In genomic region chr7:43868681-43869017, GRCh38 we compare ENCODE assay signal across 8 cellular contexts. TPM values are rescaled to one million over a fixed set of nuclear protein-coding genes. Genes with fewer than 3 reads are reported as not detected.
A peak's percentile ranks its signal among the peaks of the same experiment; 100 is the strongest.
DNase-seq lines count a peak whose midpoint lies in the region; ATAC-seq, FAIRE-seq and TF ChIP-seq lines count a peak whose summit lies in the region.

No MANE protein-coding gene starts in this region.

- peak; percentile 8 for ATAC-seq in HG03439 (IDR thresholded peaks at IDR 0.05; ENCODE audit: unreplicated experiment)
- ATAC-seq in K562, result peak; percentile 26
- ATAC-seq in GM18909 (IDR thresholded peaks at IDR 0.05; ENCODE audit: poor library complexity, unreplicated experiment), result no peak
- ATAC-seq in HG03175 (IDR thresholded peaks at IDR 0.05; ENCODE audit: unreplicated experiment), result no peak

- no peaks in the 10 kb centered on the region for H4K20me1 ChIP-seq in K562 (replicated peaks; ENCODE audit: control insufficient read depth, insufficient read depth, low read length)

- H3K9ac ChIP-seq in K562 (ENCODE audit: insufficient read depth in 1 of 2, low read depth in 2 of 2, low read length in 2 of 2), result peak overlapping the region; percentile 74 to 98

- no peaks in the 10 kb centered on the region for H3K9me3 ChIP-seq in CD8-positive, alpha-beta memory T cell (ENCODE audit: low read length)
- H3K9me3 ChIP-seq in K562 (replicated peaks; ENCODE audit: control insufficient read depth, insufficient read depth, low read depth, low read length) (no peaks in the 10 kb centered on the region; the same call in 1 of the 2 replicates), uterus (no peaks in the 10 kb centered on the region)

- POLR2A ChIA-PET in CD8-positive, alpha-beta memory T cell (lab: Charles Lee), result no interaction called here
- POLR2A ChIA-PET in K562 (lab: Yijun Ruan, JAX), result interaction anchor here (1.0 to 1.2 kb wide), 2 partner anchors 10 to 16 kb away, joined by 3 read pairs; no protein-coding TSS in a partner anchor

- TF ChIP-seq CTCF in K562 (IDR thresholded peaks at IDR 0.05 in 2 of 3, conservative IDR thresholded peaks at IDR 0.05 in 1 of 3; ENCODE audit: insufficient read depth in 2 of 3, low read depth in 1 of 3, low read length in 3 of 3), result no peak
- TF ChIP-seq CTCF in uterus (IDR thresholded peaks at IDR 0.05), result no peak

- no peak for TF ChIP-seq POLR2A in K562 (conservative IDR thresholded peaks at IDR 0.05)
- TF ChIP-seq POLR2A in uterus (IDR thresholded peaks at IDR 0.05), result no peak

- peak overlapping the region; percentile 65 for H3K4me3 ChIP-seq in CD8-positive, alpha-beta memory T cell (ENCODE audit: low read length)
- H3K4me3 ChIP-seq in K562 (peak overlapping the region; percentile 71), uterus (peak overlapping the region; percentile 82 to 85)

- H3K9me1 ChIP-seq in K562 (ENCODE audit: control insufficient read depth, insufficient read depth, low read length), result no peaks in the 10 kb centered on the region

- no peak for FAIRE-seq in K562 (lab: Jason Lieb, UNC)

- H3K27me3 ChIP-seq in CD8-positive, alpha-beta memory T cell (ENCODE audit: insufficient read depth, low read length, poor library complexity, severe bottlenecking), result no peaks in the 10 kb centered on the region
- H3K27me3 ChIP-seq in K562 (ENCODE audit: control insufficient read depth in 2 of 2, insufficient read depth in 2 of 2, low read length in 2 of 2), result no peaks in the 10 kb centered on the region
- H3K27me3 ChIP-seq in uterus, result no peaks in the 10 kb centered on the region

- H3K36me3 ChIP-seq in CD8-positive, alpha-beta memory T cell (ENCODE audit: insufficient read depth, low read length), result peaks cover 14% of the 10 kb centered on the region
- H3K36me3 ChIP-seq in K562 (ENCODE audit: control insufficient read depth, insufficient read depth, low read length) (peaks cover 28% of the 10 kb centered on the region), uterus (no peaks in the 10 kb centered on the region)

- CTCF ChIA-PET in CD8-positive, alpha-beta memory T cell (lab: Charles Lee), result interaction anchor here (1.0 kb wide), 1 partner anchor 10 kb away, joined by 3 read pairs; no protein-coding TSS in a partner anchor
- CTCF ChIA-PET in K562 (lab: Yijun Ruan, JAX; ENCODE audit: low intra/inter-chr PET ratio), result no interaction called here

- no peak for TF ChIP-seq RAD21 in K562 (CRISPR knock-in tag; conservative IDR thresholded peaks at IDR 0.05 in 1 of 2, IDR thresholded peaks at IDR 0.05 in 1 of 2)

- H3K79me2 ChIP-seq in K562 (ENCODE audit: control insufficient read depth, insufficient read depth, low read length), result peaks cover 17% of the 10 kb centered on the region

- peak overlapping the region; percentile 94 for H3K4me2 ChIP-seq in K562 (ENCODE audit: insufficient read depth, low read length)

- peak overlapping the region; percentile 19 for H3K27ac ChIP-seq in CD8-positive, alpha-beta memory T cell (ENCODE audit: low read depth, low read length)
- peak overlapping the region; percentile 75 for H3K27ac ChIP-seq in K562 (ENCODE audit: extremely low read depth, low read depth, low read length)
- peak overlapping the region; percentile 93 to 98 for H3K27ac ChIP-seq in uterus

- peaks cover 21 to 22% (median 22%) of the 10 kb centered on the region in 3 donors for H3K4me1 Mint-ChIP-seq in CD8-positive, alpha-beta memory T cell

- H2AFZ ChIP-seq in K562 (ENCODE audit: low read depth, low read length), result peak overlapping the region; percentile 79

- BruUV-seq in K562 (replicated peaks; lab: Mats Ljungman, UMichigan), result TSS peak; percentile 74

- in situ Hi-C loops in K562 (cut with MboI), result no loop called here

- peaks cover 4 to 37% (median 15%) of the 10 kb centered on the region in 3 donors for H3K36me3 Mint-ChIP-seq in CD8-positive, alpha-beta memory T cell

- peaks cover 19% of the 10 kb centered on the region for H3K4me1 ChIP-seq in CD8-positive, alpha-beta memory T cell (ENCODE audit: insufficient read depth, low read length)
- peaks cover 19 to 29% of the 10 kb centered on the region in 2 experiments; a peak in 3 of 5 replicates for H3K4me1 ChIP-seq in K562 (replicated peaks in 1 of 2; ENCODE audit: control insufficient read depth in 2 of 2, insufficient read depth in 2 of 2, low read length in 2 of 2)
- no peaks in the 10 kb centered on the region for H3K4me1 ChIP-seq in uterus

- WGBS in K562 (ENCODE audit: insufficient coverage, low coverage, missing lambda C conversion rate), result 0% methylated on average over 9 of the region's 9 CpGs

- H3K27ac Mint-ChIP-seq in CD8-positive, alpha-beta memory T cell, result peak overlapping the region in 7 of 8 donors; percentile 34 to 90 (median 85)

- no peak for DNase-seq in CD8-positive, alpha-beta memory T cell
- DNase-seq in K562 (ENCODE audit: extremely low read depth in 1 of 4, low spot score in 3 of 4), result no peak
- DNase-seq in medulla oblongata (ENCODE audit: extremely low spot score), result peak; percentile 17
- DNase-seq in uterus, result no peak
- no peak for DNase-seq in dedifferentiated amniotic fluid mesenchymal stem cell (ENCODE audit: extremely low spot score)

- H3K4me3 Mint-ChIP-seq in CD8-positive, alpha-beta memory T cell, result peak overlapping the region; percentile 91 to 98 (median 95)

- H3K9me3 Mint-ChIP-seq in CD8-positive, alpha-beta memory T cell, result no peaks in the 10 kb centered on the region

- no peaks in the 10 kb centered on the region for H3K27me3 Mint-ChIP-seq in CD8-positive, alpha-beta memory T cell

- intact Hi-C loops in K562 (cut with micrococcal nuclease) (no loop called here), uterus (cut with DNase I; ENCODE audit: low total_unique reads) (no loop called here)

- TF ChIP-seq EP300 in K562 (IDR thresholded peaks at IDR 0.05; ENCODE audit: low read length), result no peak

RNA-seq across cellular contexts. Expression of gene MRPS24, which starts 0.7 kb away (rescaled TPM):
- 100 to 1,000 TPM; 140 to 147 TPM for total RNA-seq in CD8-positive, alpha-beta memory T cell
- 122 TPM for polyA plus RNA-seq in CD8-positive, alpha-beta memory T cell
- 20.9 and 28.4 TPM in 2 replicates for total RNA-seq in K562 (2011; cell fraction: chromatin; rRNA removed; ENCODE audit: low replicate concordance)
- total RNA-seq in K562 (2011; cell fraction: nucleolus; rRNA removed), result 50.9 and 59.1 TPM in 2 replicates
- total RNA-seq in K562 (2011; cell fraction: nucleoplasm; rRNA removed), result 40.5 and 59.2 TPM in 2 replicates
- total RNA-seq in K562 (2014; rRNA removed), result 197 and 210 TPM in 2 replicates
- total RNA-seq in K562 (2014; rRNA removed; fragmentation: Illumina TruSeq; extraction: Trizol), result 111 and 125 TPM in 2 replicates
- 152 and 163 TPM in 2 replicates for total RNA-seq in K562 (2015; rRNA removed; fragmentation: Illumina TruSeq; extraction: Trizol)
- 214 and 225 TPM in 2 replicates for total RNA-seq in K562 (2021)
- 197 and 215 TPM in 2 replicates for polyA plus RNA-seq in K562 (2011; rRNA removed)
- 413 and 533 TPM in 2 replicates for polyA plus RNA-seq in K562 (2011; cell fraction: cytosol; rRNA removed)
- 126 and 138 TPM in 2 replicates for polyA plus RNA-seq in K562 (2011; cell fraction: nucleus; rRNA removed)
- 216 and 269 TPM in 2 replicates for polyA plus RNA-seq in K562 (2012)
- polyA plus RNA-seq in K562 (2014; fragmentation: Illumina TruSeq; extraction: Trizol), result 176 and 179 TPM in 2 replicates
- 10 to 100 TPM; 51.4 to 92.8 TPM for polyA plus RNA-seq in K562 (2014; fragmentation: Nextera tagmentation; extraction: Ambion mirVana)
- 169 and 185 TPM in 2 replicates for polyA plus RNA-seq in K562 (2014; rRNA removed)
- polyA minus RNA-seq in K562 (2011; rRNA and poly(A)+ RNA removed), result 63.1 and 70.4 TPM in 2 replicates
- 99.1 and 126 TPM in 2 replicates for polyA minus RNA-seq in K562 (2011; cell fraction: cytosol; rRNA and poly(A)+ RNA removed)
- 16.0 and 28.5 TPM in 2 replicates for polyA minus RNA-seq in K562 (2011; cell fraction: nucleus; rRNA and poly(A)+ RNA removed)
- 100 to 1,000 TPM in 2 of 4 donors, 10 to 100 TPM in 2; 34.2 to 134 (median 91.1) TPM for total RNA-seq in uterus

RNA-seq across cellular contexts. Expression of gene URGCP, which starts 37.7 kb away (rescaled TPM):
- total RNA-seq in CD8-positive, alpha-beta memory T cell, result 10 to 100 TPM; 34.7 to 37.8 TPM
- 33.1 TPM for polyA plus RNA-seq in CD8-positive, alpha-beta memory T cell
- 23.3 and 33.1 TPM in 2 replicates for total RNA-seq in K562 (2011; cell fraction: chromatin; rRNA removed; ENCODE audit: low replicate concordance)
- total RNA-seq in K562 (2011; cell fraction: nucleolus; rRNA removed), result 21.2 and 24.7 TPM in 2 replicates
- 19.4 and 24.6 TPM in 2 replicates for total RNA-seq in K562 (2011; cell fraction: nucleoplasm; rRNA removed)
- total RNA-seq in K562 (2014; rRNA removed), result 17.0 and 18.4 TPM in 2 replicates
- 9.7 and 10.3 TPM in 2 replicates for total RNA-seq in K562 (2014; rRNA removed; fragmentation: Illumina TruSeq; extraction: Trizol)
- 12.4 and 14.2 TPM in 2 replicates for total RNA-seq in K562 (2015; rRNA removed; fragmentation: Illumina TruSeq; extraction: Trizol)
- 15.6 and 18.7 TPM in 2 replicates for total RNA-seq in K562 (2021)
- 14.9 and 15.6 TPM in 2 replicates for polyA plus RNA-seq in K562 (2011; rRNA removed)
- polyA plus RNA-seq in K562 (2011; cell fraction: cytosol; rRNA removed), result 11.3 and 12.8 TPM in 2 replicates
- 19.8 and 22.6 TPM in 2 replicates for polyA plus RNA-seq in K562 (2011; cell fraction: nucleus; rRNA removed)
- 12.3 and 14.9 TPM in 2 replicates for polyA plus RNA-seq in K562 (2012)
- polyA plus RNA-seq in K562 (2014; fragmentation: Illumina TruSeq; extraction: Trizol), result 14.8 and 25.8 TPM in 2 replicates
- polyA plus RNA-seq in K562 (2014; fragmentation: Nextera tagmentation; extraction: Ambion mirVana), result 1 to 10 TPM; 1.7 to 3.8 TPM
- 10.7 and 12.5 TPM in 2 replicates for polyA plus RNA-seq in K562 (2014; rRNA removed)
- polyA minus RNA-seq in K562 (2011; rRNA and poly(A)+ RNA removed), result 16.6 and 18.6 TPM in 2 replicates
- 9.7 and 11.0 TPM in 2 replicates for polyA minus RNA-seq in K562 (2011; cell fraction: cytosol; rRNA and poly(A)+ RNA removed)
- 7.9 and 9.0 TPM in 2 replicates for polyA minus RNA-seq in K562 (2011; cell fraction: nucleus; rRNA and poly(A)+ RNA removed)
- 10 to 100 TPM; 13.1 to 44.8 (median 28.9) TPM for total RNA-seq in uterus

RNA-seq across cellular contexts. Expression of gene UBE2D4, which starts 57.6 kb away (rescaled TPM):
- 10 to 100 TPM; 15.2 to 16.2 TPM for total RNA-seq in CD8-positive, alpha-beta memory T cell
- polyA plus RNA-seq in CD8-positive, alpha-beta memory T cell, result 13.9 TPM
- 5.1 and 8.4 TPM in 2 replicates for total RNA-seq in K562 (2011; cell fraction: chromatin; rRNA removed; ENCODE audit: low replicate concordance)
- 3.8 and 4.3 TPM in 2 replicates for total RNA-seq in K562 (2011; cell fraction: nucleolus; rRNA removed)
- 4.6 and 7.3 TPM in 2 replicates for total RNA-seq in K562 (2011; cell fraction: nucleoplasm; rRNA removed)
- 4.5 and 9.1 TPM in 2 replicates for total RNA-seq in K562 (2014; rRNA removed)
- total RNA-seq in K562 (2014; rRNA removed; fragmentation: Illumina TruSeq; extraction: Trizol), result 6.4 and 6.9 TPM in 2 replicates
- total RNA-seq in K562 (2015; rRNA removed; fragmentation: Illumina TruSeq; extraction: Trizol), result 7.0 and 8.3 TPM in 2 replicates
- total RNA-seq in K562 (2021), result 10.2 and 11.7 TPM in 2 replicates
- 14.3 and 17.4 TPM in 2 replicates for polyA plus RNA-seq in K562 (2011; rRNA removed)
- polyA plus RNA-seq in K562 (2011; cell fraction: cytosol; rRNA removed), result 24.0 and 24.2 TPM in 2 replicates
- polyA plus RNA-seq in K562 (2011; cell fraction: nucleus; rRNA removed), result 9.4 and 10.3 TPM in 2 replicates
- 10.5 and 13.2 TPM in 2 replicates for polyA plus RNA-seq in K562 (2012)
- polyA plus RNA-seq in K562 (2014; fragmentation: Illumina TruSeq; extraction: Trizol), result 12.0 and 16.2 TPM in 2 replicates
- 1 to 10 TPM; 3.3 to 4.7 TPM for polyA plus RNA-seq in K562 (2014; fragmentation: Nextera tagmentation; extraction: Ambion mirVana)
- 7.5 and 9.0 TPM in 2 replicates for polyA plus RNA-seq in K562 (2014; rRNA removed)
- polyA minus RNA-seq in K562 (2011; rRNA and poly(A)+ RNA removed), result 14.8 and 20.1 TPM in 2 replicates
- 7.6 and 11.1 TPM in 2 replicates for polyA minus RNA-seq in K562 (2011; cell fraction: cytosol; rRNA and poly(A)+ RNA removed)
- 1.3 and 4.7 TPM in 2 replicates for polyA minus RNA-seq in K562 (2011; cell fraction: nucleus; rRNA and poly(A)+ RNA removed)
- total RNA-seq in uterus, result 10 to 100 TPM in 3 of 4 donors, 1 to 10 TPM in 1; 5.1 to 23.8 (median 16.5) TPM

Comparison
In these comparisons a context has a peak if more than half of its experiments do, and no peak if none do; other contexts are left out.
1. H3K27ac ChIP-seq: peak in every context shown above with its lines; median percentile 96 in uterus; 75 in K562; 19 in CD8-positive, alpha-beta memory T cell.
2. ATAC-seq: peak in HG03439 (single experiment) and K562 (single experiment); none in GM18909 (single experiment) and HG03175 (single experiment).
3. Peak in every context shown above with its lines, with median percentiles within 50 percentile points of each other: H3K4me3 ChIP-seq.